ENCODE assay signal across 20 cellular contexts in genomic region chr18:46256078-46256477, GRCh38.
DNase-seq lines count a peak whose midpoint lies in the region; ATAC-seq and TF ChIP-seq lines count a peak whose summit lies in the region.
"Had no signal": no experiment of that assay in that cellular context is flagged by ENCODE, and none has a peak within 500 bp of the region (broad histone marks: within the 10 kb centered on the region; RNA-seq: fewer than 3 reads in every experiment).

No MANE protein-coding gene starts in this region.

- H3K36me3 Mint-ChIP-seq in WTC11: no peaks in the 10 kb centered on the region

- no peaks in the 10 kb centered on the region for H3K9me3 Mint-ChIP-seq in WTC11
- H3K9me3 Mint-ChIP-seq: CD4-positive, alpha-beta T cell had no signal

- ATAC-seq in WTC11: no peak
- peak; percentile 76 for ATAC-seq in mucosa of descending colon
- no peak for ATAC-seq in aorta (ENCODE audit: low FRiP score)
- ATAC-seq: GM12878 had no signal

- CTCF ChIA-PET in OCI-LY7 (lab: Charles Lee; ENCODE audit: unreplicated experiment): no interaction called here
- CTCF ChIA-PET in WTC11 (lab: Charles Lee): interaction anchor here (1.0 kb wide), 1 partner anchor 83 kb away, joined by 3 read pairs; a partner anchor contains a TSS

- peaks cover 19% of the 10 kb centered on the region for H3K4me1 Mint-ChIP-seq in WTC11

- H3K27ac Mint-ChIP-seq in WTC11: peak overlapping the region; percentile 22; the same call in 1 of the 2 replicates
- H3K27ac Mint-ChIP-seq: B cell; CD4-positive, alpha-beta T cell had no signal

- TSS peak; percentile 25 for BruUV-seq in OCI-LY7 (replicated peaks; lab: Mats Ljungman, UMichigan)

- H3K4me2 ChIP-seq in OCI-LY7 (ENCODE audit: low read length): no peak overlapping the region

- DNase-seq in OCI-LY7 (ENCODE audit: low spot score) (no peak), WTC11 (ENCODE audit: low spot score) (no peak), colonic mucosa (no peak), mucosa of descending colon (no peak), RPMI8226 (no peak), aorta (no peak), EL (no peak)
- DNase-seq: CD4-positive, alpha-beta T cell; DND-41; GDM1; GOT3; MV-4-11; NCI-H1417; NCI-H187 treated with DMSO at 0.1 percent for 48 hours; NCI-H446; NK-92 treated with Interleukin-12 subunit alpha and Interleukin-12 subunit beta, amount 100 ng/mL, for 24 hours; OCI-M1 had no signal

- H3K9me2 ChIP-seq in OCI-LY7 (ENCODE audit: insufficient read depth, low read length): no peaks in the 10 kb centered on the region

- H2AFZ ChIP-seq in OCI-LY7 (ENCODE audit: low read length): no peak overlapping the region

- H3K4me1 ChIP-seq in OCI-LY7 (ENCODE audit: insufficient read depth, low read length, poor library complexity, severe bottlenecking) (peaks cover 6% of the 10 kb centered on the region), colonic mucosa (peaks cover 2% of the 10 kb centered on the region), mucosa of descending colon (ENCODE audit: low read depth) (peaks cover 14% of the 10 kb centered on the region), aorta (ENCODE audit: control insufficient read depth in 1 of 2, insufficient read depth in 2 of 2, low read length in 2 of 2) (peaks cover 5 to 9% of the 10 kb centered on the region in 2 donors)

- POLR2A ChIA-PET in OCI-LY7 (lab: Charles Lee): interaction anchor here (0.6 to 0.7 kb wide), 2 partner anchors 15 to 35 kb away, joined by 3 read pairs; no protein-coding TSS in a partner anchor
- POLR2A ChIA-PET in WTC11 (lab: Charles Lee): no interaction called here

- H3K9me3 ChIP-seq in OCI-LY7 (ENCODE audit: low read length) (no peaks in the 10 kb centered on the region), colonic mucosa (no peaks in the 10 kb centered on the region), mucosa of descending colon (no peaks in the 10 kb centered on the region), aorta (ENCODE audit: control insufficient read depth, low read length) (no peaks in the 10 kb centered on the region)

- no peaks in the 10 kb centered on the region for H4K20me1 ChIP-seq in OCI-LY7 (ENCODE audit: insufficient read depth, low read length)

- H3K9ac ChIP-seq in colonic mucosa (ENCODE audit: low read depth in 2 of 2, low read length in 2 of 2): no peak overlapping the region

- no peak overlapping the region for H3K4me3 Mint-ChIP-seq in WTC11
- H3K4me3 Mint-ChIP-seq: B cell; CD4-positive, alpha-beta T cell had no signal

- H3K27me3 ChIP-seq in colonic mucosa (no peaks in the 10 kb centered on the region), aorta (ENCODE audit: control insufficient read depth in 1 of 2, insufficient read depth in 2 of 2, low read length in 1 of 2) (no peaks in the 10 kb centered on the region)

- H3K79me2 ChIP-seq in OCI-LY7 (ENCODE audit: insufficient read depth, low read depth, low read length): peaks cover 10% of the 10 kb centered on the region; the same call in 1 of the 2 replicates

- 44 to 46% methylated on average over 1 of the region's 1 CpG for WGBS in aorta, 2 donors

- H3K27ac ChIP-seq in OCI-LY7 (ENCODE audit: low read depth, low read length, poor library complexity, severe bottlenecking): no peak overlapping the region
- H3K27ac ChIP-seq in colonic mucosa: peak overlapping the region; percentile 46
- no peak overlapping the region for H3K27ac ChIP-seq in aorta (ENCODE audit: low read depth in 1 of 2, low read length in 2 of 2)
- H3K27ac ChIP-seq: RWPE1 had no signal

- no peaks in the 10 kb centered on the region for H3K27me3 Mint-ChIP-seq in WTC11 (ENCODE audit: low read depth)
- H3K27me3 Mint-ChIP-seq: B cell; CD4-positive, alpha-beta T cell had no signal

- H3K36me3 ChIP-seq in OCI-LY7 (ENCODE audit: insufficient read depth, low read length): peaks cover 12% of the 10 kb centered on the region; the same call in 1 of the 2 replicates
- no peaks in the 10 kb centered on the region for H3K36me3 ChIP-seq in colonic mucosa
- no peaks in the 10 kb centered on the region for H3K36me3 ChIP-seq in mucosa of descending colon (ENCODE audit: low read depth)
- H3K36me3 ChIP-seq in aorta (ENCODE audit: control insufficient read depth in 1 of 2, insufficient read depth in 2 of 2, low read length in 1 of 2): no peaks in the 10 kb centered on the region

- no peak overlapping the region for H3K4me3 ChIP-seq in OCI-LY7 (ENCODE audit: low read depth, low read length, poor library complexity, severe bottlenecking)
- no peak overlapping the region for H3K4me3 ChIP-seq in colonic mucosa
- H3K4me3 ChIP-seq in mucosa of descending colon: no peak overlapping the region
- no peak overlapping the region for H3K4me3 ChIP-seq in aorta (ENCODE audit: low read length in 2 of 2)
- H3K4me3 ChIP-seq: GM12878 had no signal

- intact Hi-C loops in OCI-LY7 (cut with micrococcal nuclease; ENCODE audit: unreplicated experiment) (no loop called here), colonic mucosa (cut with DNase I) (no loop called here), mucosa of descending colon (cut with DNase I, micrococcal nuclease) (no loop called here), aorta (cut with DNase I) (loop anchor here in 1 of 2 donors (10.0 kb wide), 1 partner anchor 149 kb away; no protein-coding TSS in a partner anchor)

- TF ChIP-seq CTCF in OCI-LY7 (conservative IDR thresholded peaks at IDR 0.05; ENCODE audit: low read length): no peak
- TF ChIP-seq CTCF in WTC11 (IDR thresholded peaks at IDR 0.05): no peak
- no peak for TF ChIP-seq CTCF in colonic mucosa (IDR thresholded peaks at IDR 0.05)
- no peak for TF ChIP-seq CTCF in mucosa of descending colon (IDR thresholded peaks at IDR 0.05)

TF ChIP-seq in WTC11, 78 proteins besides CTCF, POLR2A, EP300 and RAD21:
- no peak for TF ChIP-seq NR1H2 (CRISPR knock-in tag; IDR thresholded peaks at IDR 0.05)
- TF ChIP-seq TEAD1 (CRISPR knock-in tag; IDR thresholded peaks at IDR 0.05): no peak
- no peak for TF ChIP-seq ZNF317 (CRISPR knock-in tag; IDR thresholded peaks at IDR 0.05; ENCODE audit: borderline replicate concordance, low read depth)
- TF ChIP-seq JUN (CRISPR knock-in tag; IDR thresholded peaks at IDR 0.05): no peak
- TF ChIP-seq ZNF512 (CRISPR knock-in tag; IDR thresholded peaks at IDR 0.05; ENCODE audit: borderline replicate concordance): no peak
TF ChIP-seq in WTC11: peak in this region for 0.
